In genomic region chr14:21455592-21455911, GRCh38 we compare ENCODE assay signal across 8 cellular contexts. TPM values are rescaled to one million over a fixed set of nuclear protein-coding genes. Genes with fewer than 3 reads are reported as not detected.
DNase-seq lines count a peak whose midpoint lies in the region; ATAC-seq and TF ChIP-seq lines count a peak whose summit lies in the region.

No MANE protein-coding gene starts in this region.

- DNase-seq in GM03348 (ENCODE audit: low spot score): peak; percentile 46
- DNase-seq in HFFc6: peak; percentile 25
- DNase-seq in fibroblast of peridontal ligament (ENCODE audit: extremely low read depth): peak; percentile 23
- DNase-seq in progenitor cell of endocrine pancreas (ENCODE audit: low spot score, unreplicated experiment): no peak
- DNase-seq in germinal center (ENCODE audit: low spot score): no peak
- no peak for DNase-seq in GM13976 (ENCODE audit: low spot score)

- no peaks in the 10 kb centered on the region for H3K9me3 ChIP-seq in SU-DHL-6 (ENCODE audit: insufficient read depth, low read length)

- peaks cover 2% of the 10 kb centered on the region; the same call in 1 of the 2 replicates for H4K20me1 ChIP-seq in SU-DHL-6 (ENCODE audit: low read depth, low read length)

- H3K27ac ChIP-seq in SU-DHL-6 (ENCODE audit: low read depth, low read length): peak overlapping the region; percentile 78

- no peaks in the 10 kb centered on the region for H3K9me2 ChIP-seq in SU-DHL-6 (replicated peaks; ENCODE audit: insufficient read depth, low read length)

- no peaks in the 10 kb centered on the region for H3F3A ChIP-seq in SU-DHL-6 (ENCODE audit: insufficient read depth)

- peak overlapping the region; percentile 99 for H3K4me3 ChIP-seq in SU-DHL-6 (ENCODE audit: insufficient read depth, low read length, poor library complexity, severe bottlenecking)

- in situ Hi-C loops in GM13976 (cut with MboI; ENCODE audit: low sequenced_read_pairs, unreplicated experiment): no loop called here

- no peaks in the 10 kb centered on the region for H3K27me3 ChIP-seq in SU-DHL-6 (ENCODE audit: low read length)

- peak overlapping the region; percentile 71 for H3K4me2 ChIP-seq in SU-DHL-6 (ENCODE audit: low read depth, low read length, poor library complexity, severe bottlenecking)

- H3K4me3 Mint-ChIP-seq in HFFc6: peak overlapping the region; percentile 95
- peak overlapping the region; percentile 94 for H3K4me3 Mint-ChIP-seq in progenitor cell of endocrine pancreas (ENCODE audit: low read depth)

- peaks cover 52% of the 10 kb centered on the region for H3K79me2 ChIP-seq in SU-DHL-6 (ENCODE audit: insufficient read depth, low read length)

- H3K9ac ChIP-seq in SU-DHL-6 (ENCODE audit: low read length): peak overlapping the region; percentile 96

- 0 out of 2 replicates have a peak, but pooled peaks cover 10% of the 10 kb centered on the region for H3K36me3 ChIP-seq in SU-DHL-6 (ENCODE audit: low read length)

- TF ChIP-seq CTCF in HFFc6 (IDR thresholded peaks at IDR 0.05) (no peak), SU-DHL-6 (IDR thresholded peaks at IDR 0.05; ENCODE audit: insufficient read depth, low read length, poor library complexity, severe bottlenecking) (no peak), progenitor cell of endocrine pancreas (IDR thresholded peaks at IDR 0.05; ENCODE audit: unreplicated experiment) (no peak), GM13976 (IDR thresholded peaks at IDR 0.05; ENCODE audit: borderline replicate concordance, control extremely low read depth, extremely low read depth, insufficient read depth, missing control alignments) (no peak)

- H3K27ac Mint-ChIP-seq in HFFc6 (peak overlapping the region; percentile 99), progenitor cell of endocrine pancreas (peak overlapping the region; percentile 99)

- H3K4me1 Mint-ChIP-seq in HFFc6 (ENCODE audit: low read depth) (peaks cover 32% of the 10 kb centered on the region), progenitor cell of endocrine pancreas (ENCODE audit: low read depth) (peaks cover 19% of the 10 kb centered on the region)

- H3K27me3 Mint-ChIP-seq in HFFc6 (ENCODE audit: insufficient read depth): 0 out of 2 replicates have a peak, but pooled peaks cover 1% of the 10 kb centered on the region
- no peaks in the 10 kb centered on the region for H3K27me3 Mint-ChIP-seq in progenitor cell of endocrine pancreas

- ATAC-seq in GM18861 (IDR thresholded peaks at IDR 0.05; ENCODE audit: unreplicated experiment): no peak

- no peaks in the 10 kb centered on the region for H3K9me3 Mint-ChIP-seq in HFFc6
- H3K9me3 Mint-ChIP-seq in progenitor cell of endocrine pancreas (ENCODE audit: low read depth): no peaks in the 10 kb centered on the region

- peaks cover 7% of the 10 kb centered on the region for H3K36me3 Mint-ChIP-seq in HFFc6 (ENCODE audit: low read depth)
- H3K36me3 Mint-ChIP-seq in progenitor cell of endocrine pancreas (ENCODE audit: insufficient read depth): peaks cover 10% of the 10 kb centered on the region

- H2AFZ ChIP-seq in SU-DHL-6 (ENCODE audit: low read depth, low read length, severe bottlenecking): peak overlapping the region; percentile 63

RNA-seq across cellular contexts. Expression of gene CHD8, which starts 0.4 kb away (rescaled TPM):
- total RNA-seq in HFFc6 (2021; fragmentation: NEBNext Ultra II Directional; extraction: Animal tissue kit (Norgen Biotek cat#: 25700)): 10 to 100 TPM; 63.5 to 78.6 (median 70.9) TPM
- total RNA-seq in progenitor cell of endocrine pancreas: 147 and 149 TPM in 2 replicates

RNA-seq across cellular contexts. Expression of gene RAB2B, which starts 21.2 kb away (rescaled TPM):
- 10 to 100 TPM; 20.2 to 22.9 (median 21.3) TPM for total RNA-seq in HFFc6 (2021; fragmentation: NEBNext Ultra II Directional; extraction: Animal tissue kit (Norgen Biotek cat#: 25700))
- total RNA-seq in progenitor cell of endocrine pancreas: 41.0 and 45.2 TPM in 2 replicates

RNA-seq across cellular contexts. Expression of gene TOX4, which starts 21.4 kb away (rescaled TPM):
- 10 to 100 TPM; 79.8 to 96.3 (median 88.5) TPM for total RNA-seq in HFFc6 (2021; fragmentation: NEBNext Ultra II Directional; extraction: Animal tissue kit (Norgen Biotek cat#: 25700))
- total RNA-seq in progenitor cell of endocrine pancreas: 65.1 and 71.8 TPM in 2 replicates

RNA-seq across cellular contexts. Expression of gene METTL3, which starts 55.6 kb away (rescaled TPM):
- 10 to 100 TPM; 28.8 to 37.5 (median 30.3) TPM for total RNA-seq in HFFc6 (2021; fragmentation: NEBNext Ultra II Directional; extraction: Animal tissue kit (Norgen Biotek cat#: 25700))
- total RNA-seq in progenitor cell of endocrine pancreas: 82.6 and 82.7 TPM in 2 replicates

Comparison
In these comparisons a context has a peak if more than half of its experiments do, and no peak if none do; other contexts are left out.
1. DNase-seq: peak in GM03348 (single experiment), HFFc6 (single experiment) and fibroblast of peridontal ligament (single experiment); none in progenitor cell of endocrine pancreas (single experiment), germinal center (single experiment) and GM13976 (single experiment).